In genomic region chr3:197602351-197602750, GRCh38 we compare ENCODE assay signal across 8 cellular contexts. TPM values are rescaled to one million over a fixed set of nuclear protein-coding genes. Genes with fewer than 3 reads are reported as not detected.
DNase-seq lines count a peak whose midpoint lies in the region; ATAC-seq, FAIRE-seq and TF ChIP-seq lines count a peak whose summit lies in the region.
"Not testable (repeated sequence)": the region's sequence is repeated elsewhere in the genome, so short reads cannot be mapped to it uniquely, and the experiment has no call there.
"Had no signal": no experiment of that assay in that cellular context is flagged by ENCODE, and none has a peak within 500 bp of the region (broad histone marks: within the 10 kb centered on the region; RNA-seq: fewer than 3 reads in every experiment).

No MANE protein-coding gene starts in this region.

- in situ Hi-C loops in K562 (cut with MboI): not testable (repeated sequence)

- not testable (repeated sequence) for H2AFZ ChIP-seq in K562 (ENCODE audit: low read depth, low read length)

- H3K36me3 Mint-ChIP-seq in activated naive CD4-positive, alpha-beta T cell treated with anti-CD3 and anti-CD28 coated beads, Interleukin-2, amount 50 U/mL, for 72 hours; activated naive CD8-positive, alpha-beta T cell treated with anti-CD3 and anti-CD28 coated beads, Interleukin-2, amount 10 ng/mL, durations not matched to agents 7 days and 5 days: not testable (repeated sequence)
- H3K36me3 Mint-ChIP-seq in glutamatergic neuron (ENCODE audit: unreplicated experiment): peaks cover 22% of the 10 kb centered on the region
- H3K36me3 Mint-ChIP-seq in osteocyte (ENCODE audit: unreplicated experiment): peaks cover 12% of the 10 kb centered on the region

- not testable (repeated sequence) for TF ChIP-seq EP300 in K562 (IDR thresholded peaks at IDR 0.05; ENCODE audit: low read length); tibial nerve (IDR thresholded peaks at IDR 0.05)

- H3K4me1 ChIP-seq in K562 (replicated peaks in 1 of 2; ENCODE audit: control insufficient read depth in 2 of 2, insufficient read depth in 2 of 2, low read length in 2 of 2) (peaks cover 8 to 20% of the 10 kb centered on the region in 2 experiments; a peak in 4 of 5 replicates), testis (peaks cover 32% of the 10 kb centered on the region), tibial nerve (peaks cover 0 to 37% (median 7%) of the 10 kb centered on the region in 4 donors)

- H3K4me1 Mint-ChIP-seq in activated naive CD8-positive, alpha-beta T cell treated with anti-CD3 and anti-CD28 coated beads, Interleukin-2, amount 10 ng/mL, durations not matched to agents 7 days and 5 days; glutamatergic neuron (ENCODE audit: low read depth, unreplicated experiment): not testable (repeated sequence)
- peaks cover 13% of the 10 kb centered on the region for H3K4me1 Mint-ChIP-seq in osteocyte (ENCODE audit: unreplicated experiment)

- H3K27ac Mint-ChIP-seq in activated naive CD4-positive, alpha-beta T cell treated with anti-CD3 and anti-CD28 coated beads, Interleukin-2, amount 50 U/mL, for 72 hours: peak overlapping the region; percentile 44 to 76
- H3K27ac Mint-ChIP-seq in activated naive CD8-positive, alpha-beta T cell treated with anti-CD3 and anti-CD28 coated beads, Interleukin-2, amount 10 ng/mL, durations not matched to agents 7 days and 5 days: peak overlapping the region; percentile 25
- peak overlapping the region; percentile 55 for H3K27ac Mint-ChIP-seq in glutamatergic neuron (ENCODE audit: unreplicated experiment)
- H3K27ac Mint-ChIP-seq in osteocyte (ENCODE audit: unreplicated experiment): not testable (repeated sequence)

- CTCF ChIA-PET in K562 (lab: Yijun Ruan, JAX; ENCODE audit: low intra/inter-chr PET ratio): not testable (repeated sequence)

- not testable (repeated sequence) for H3K27me3 Mint-ChIP-seq in activated naive CD8-positive, alpha-beta T cell treated with anti-CD3 and anti-CD28 coated beads, Interleukin-2, amount 10 ng/mL, durations not matched to agents 7 days and 5 days; glutamatergic neuron (ENCODE audit: unreplicated experiment); osteocyte (ENCODE audit: unreplicated experiment)

- TF ChIP-seq CTCF in K562 (IDR thresholded peaks at IDR 0.05 in 2 of 3, conservative IDR thresholded peaks at IDR 0.05 in 1 of 3; ENCODE audit: insufficient read depth in 2 of 3, low read depth in 1 of 3, low read length in 3 of 3); glutamatergic neuron (IDR thresholded peaks at IDR 0.05; ENCODE audit: partially characterized antibody, unreplicated experiment); osteocyte (IDR thresholded peaks at IDR 0.05); testis (IDR thresholded peaks at IDR 0.05); tibial nerve (IDR thresholded peaks at IDR 0.05): not testable (repeated sequence)

- not testable (repeated sequence) for H3K9me3 Mint-ChIP-seq in activated naive CD4-positive, alpha-beta T cell treated with anti-CD3 and anti-CD28 coated beads, Interleukin-2, amount 50 U/mL, for 72 hours; activated naive CD8-positive, alpha-beta T cell treated with anti-CD3 and anti-CD28 coated beads, Interleukin-2, amount 10 ng/mL, durations not matched to agents 7 days and 5 days; osteocyte (ENCODE audit: unreplicated experiment)
- H3K9me3 Mint-ChIP-seq in glutamatergic neuron (ENCODE audit: unreplicated experiment): peaks cover 15% of the 10 kb centered on the region

- not testable (repeated sequence) for H3K79me2 ChIP-seq in K562 (ENCODE audit: control insufficient read depth, insufficient read depth, low read length)

- WGBS in K562 (ENCODE audit: insufficient coverage, low coverage, missing lambda C conversion rate): 100% methylated on average over 11 of the region's 31 CpGs
- whole genome bisulfite sequencing in testis, 2 donors: 96% methylated on average over 24 of the region's 31 CpGs; no CpG with 5 or more reads in 1 of the 2 donors
- 94 to 100% methylated on average over 8 to 31 of the region's 31 CpGs for WGBS in tibial nerve, 2 donors

- intact Hi-C loops in K562 (cut with micrococcal nuclease); testis (cut with DNase I; ENCODE audit: low total_unique reads): not testable (repeated sequence)

- TF ChIP-seq RAD21 in K562 (CRISPR knock-in tag; conservative IDR thresholded peaks at IDR 0.05 in 1 of 2, IDR thresholded peaks at IDR 0.05 in 1 of 2): not testable (repeated sequence)

- H3K4me3 Mint-ChIP-seq in activated naive CD8-positive, alpha-beta T cell treated with anti-CD3 and anti-CD28 coated beads, Interleukin-2, amount 10 ng/mL, durations not matched to agents 7 days and 5 days; glutamatergic neuron (ENCODE audit: unreplicated experiment); osteocyte (ENCODE audit: unreplicated experiment): not testable (repeated sequence)

- TF ChIP-seq POLR2A in K562 (conservative IDR thresholded peaks at IDR 0.05); testis (IDR thresholded peaks at IDR 0.05); tibial nerve (IDR thresholded peaks at IDR 0.05): not testable (repeated sequence)

- not testable (repeated sequence) for H3K9me3 ChIP-seq in K562 (replicated peaks; ENCODE audit: control insufficient read depth, insufficient read depth, low read depth, low read length); testis; tibial nerve

- H4K20me1 ChIP-seq in K562 (replicated peaks; ENCODE audit: control insufficient read depth, insufficient read depth, low read length): not testable (repeated sequence)

- H3K4me2 ChIP-seq in K562 (ENCODE audit: insufficient read depth, low read length): not testable (repeated sequence)

- not testable (repeated sequence) for ATAC-seq in activated naive CD4-positive, alpha-beta T cell treated with anti-CD3 and anti-CD28 coated beads, Interleukin-2, amount 50 U/mL, for 72 hours; activated naive CD8-positive, alpha-beta T cell treated with anti-CD3 and anti-CD28 coated beads, Interleukin-2, amount 10 ng/mL, durations not matched to agents 7 days and 5 days (ENCODE audit: low read depth); K562

- H3K27me3 ChIP-seq in K562 (ENCODE audit: control insufficient read depth in 2 of 2, insufficient read depth in 2 of 2, low read length in 2 of 2); testis; tibial nerve: not testable (repeated sequence)

- POLR2A ChIA-PET in activated naive CD8-positive, alpha-beta T cell treated with anti-CD3 and anti-CD28 coated beads, Interleukin-2, amount 10 ng/mL, durations not matched to agents 7 days and 5 days (lab: Charles Lee); K562 (lab: Yijun Ruan, JAX): not testable (repeated sequence)

- not testable (repeated sequence) for DNase-seq in activated naive CD4-positive, alpha-beta T cell treated with anti-CD3 and anti-CD28 coated beads, Interleukin-2, amount 50 U/mL, for 72 hours (ENCODE audit: low spot score in 2 of 2); activated naive CD8-positive, alpha-beta T cell treated with anti-CD3 and anti-CD28 coated beads, Interleukin-2, amount 10 ng/mL, durations not matched to agents 7 days and 5 days; K562 (ENCODE audit: extremely low read depth in 1 of 4, low spot score in 3 of 4); glutamatergic neuron; testis; tibial nerve (ENCODE audit: low spot score in 2 of 2)
- DNase-seq in osteocyte (ENCODE audit: extremely low spot score, unreplicated experiment): peak; percentile 54

- H3K9me1 ChIP-seq in K562 (ENCODE audit: control insufficient read depth, insufficient read depth, low read length): not testable (repeated sequence)

- H3K9ac ChIP-seq in K562 (ENCODE audit: insufficient read depth in 1 of 2, low read depth in 2 of 2, low read length in 2 of 2): not testable (repeated sequence)

- not testable (repeated sequence) for H3K4me3 ChIP-seq in K562, testis, tibial nerve

- not testable (repeated sequence) for FAIRE-seq in K562 (lab: Jason Lieb, UNC)

- H3K36me3 ChIP-seq in K562 (ENCODE audit: control insufficient read depth, insufficient read depth, low read length) (peaks cover 14% of the 10 kb centered on the region; the same call in 2 of the 3 replicates), tibial nerve (peaks cover 0 to 60% (median 6%) of the 10 kb centered on the region in 3 donors)
- H3K36me3 ChIP-seq in testis (ENCODE audit: low read depth, missing control alignments): not testable (repeated sequence)

- not testable (repeated sequence) for BruUV-seq in K562 (replicated peaks; lab: Mats Ljungman, UMichigan)

- not testable (repeated sequence) for H3K27ac ChIP-seq in K562 (ENCODE audit: extremely low read depth, low read depth, low read length)
- H3K27ac ChIP-seq in testis (peak overlapping the region; percentile 75 to 85), tibial nerve (peak overlapping the region; percentile 12 to 74 (median 43))

RNA-seq across cellular contexts. Expression of gene BDH1, which starts 46.6 kb away (rescaled TPM):
- total RNA-seq in activated naive CD4-positive, alpha-beta T cell treated with anti-CD3 and anti-CD28 coated beads, Interleukin-2, amount 50 U/mL, for 72 hours: 100 to 1,000 TPM in 1 of 2 donors, 10 to 100 TPM in 1; 57.3 to 131 TPM
- total RNA-seq in activated naive CD8-positive, alpha-beta T cell treated with anti-CD3 and anti-CD28 coated beads, Interleukin-2, amount 10 ng/mL, durations not matched to agents 7 days and 5 days: 100 to 1,000 TPM; 108 to 114 TPM
- total RNA-seq in K562 (2011; cell fraction: chromatin; rRNA removed; ENCODE audit: low replicate concordance): 0.60 and 1.0 TPM in 2 replicates
- 0.26 and 0.33 TPM in 2 replicates for total RNA-seq in K562 (2011; cell fraction: nucleolus; rRNA removed)
- 0.44 and 1.4 TPM in 2 replicates for total RNA-seq in K562 (2011; cell fraction: nucleoplasm; rRNA removed)
- total RNA-seq in K562 (2014; rRNA removed): 0.29 TPM in 1 of 2 replicates, not detected in the other
- total RNA-seq in K562 (2014; rRNA removed; fragmentation: Illumina TruSeq; extraction: Trizol): 0.11 TPM in 1 of 2 replicates, not detected in the other
- 0.04 TPM in 1 of 2 replicates, not detected in the other for total RNA-seq in K562 (2015; rRNA removed; fragmentation: Illumina TruSeq; extraction: Trizol)
- total RNA-seq in K562 (2021): 0.11 and 0.27 TPM in 2 replicates
- 0.03 and 0.32 TPM in 2 replicates for polyA plus RNA-seq in K562 (2011; rRNA removed)
- polyA plus RNA-seq in K562 (2011; cell fraction: cytosol; rRNA removed): 0.06 and 0.22 TPM in 2 replicates
- 0.38 and 0.94 TPM in 2 replicates for polyA plus RNA-seq in K562 (2011; cell fraction: nucleus; rRNA removed)
- polyA plus RNA-seq in K562 (2012): 0.36 and 0.76 TPM in 2 replicates
- 0.19 TPM in 1 of 2 replicates, not detected in the other for polyA plus RNA-seq in K562 (2014; fragmentation: Illumina TruSeq; extraction: Trizol)
- polyA plus RNA-seq in K562 (2014; fragmentation: Nextera tagmentation; extraction: Ambion mirVana): under 1 TPM; 0.13 to 0.89 TPM
- 0.07 and 0.69 TPM in 2 replicates for polyA plus RNA-seq in K562 (2014; rRNA removed)
- 0.21 TPM in 1 of 2 replicates, not detected in the other for polyA minus RNA-seq in K562 (2011; rRNA and poly(A)+ RNA removed)
- polyA minus RNA-seq in K562 (2011; cell fraction: cytosol; rRNA and poly(A)+ RNA removed): not detected in 2 replicates
- polyA minus RNA-seq in K562 (2011; cell fraction: nucleus; rRNA and poly(A)+ RNA removed): 0.11 and 0.13 TPM in 2 replicates
- 19.4 TPM for total RNA-seq in glutamatergic neuron (ENCODE audit: unreplicated experiment)
- 9.8 and 12.1 TPM in 2 replicates for total RNA-seq in osteocyte
- 10 to 100 TPM; 12.8 to 22.4 TPM for total RNA-seq in testis
- polyA plus RNA-seq in testis (ENCODE audit: insufficient read depth, low read depth, low replicate concordance): 14.4 TPM
- 10 to 100 TPM; 15.1 to 24.3 (median 18.7) TPM for total RNA-seq in tibial nerve
- total RNA-seq: A172 had no signal
